16 cellular contexts compared by ENCODE assay signal in the genomic region with DNA sequence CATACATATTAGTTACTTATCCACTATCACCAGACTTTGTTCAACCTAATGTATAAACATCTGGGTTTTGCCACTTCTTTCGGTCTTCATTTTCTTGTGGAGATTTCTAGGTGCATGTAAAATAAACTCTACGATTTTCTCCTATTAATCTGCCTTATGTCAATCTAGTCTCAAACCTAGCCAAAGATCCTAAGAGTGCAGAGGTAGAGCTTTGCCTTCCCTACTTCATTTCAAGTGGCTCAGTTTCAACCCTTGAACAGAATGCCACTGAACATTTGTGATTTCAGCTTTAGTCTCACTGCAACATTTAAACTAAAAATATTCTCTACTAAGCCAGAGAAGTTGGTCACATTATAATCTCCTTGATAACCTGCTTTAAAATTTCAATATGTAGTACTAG.
"Had no signal": no experiment of that assay in that cellular context is flagged by ENCODE, and none has a peak within 500 bp of the region (broad histone marks: within the 10 kb centered on the region; RNA-seq: fewer than 3 reads in every experiment).

No MANE protein-coding gene starts in this region.

- H3K4me1 Mint-ChIP-seq: activated T-helper 17 cell treated with anti-CD3 and anti-CD28 coated beads, Interleukin-2, amount 50 U/mL, for 72 hours; natural killer cell had no signal

- H3K4me3 ChIP-seq: gastrocnemius medialis, right atrium auricular region, SK-N-MC, suprapubic skin had no signal

- DNase-seq: activated CD4-positive, alpha-beta T cell treated with anti-CD3 and anti-CD28 coated beads for 1 hour; activated CD4-positive, alpha-beta T cell treated with anti-CD3 and anti-CD28 coated beads, Interleukin-2, amount 50 U/mL, for 4 hours; activated naive CD4-positive, alpha-beta T cell treated with Interleukin-2 at 50 U/mL for 16 hours; erythroblast; gastrocnemius medialis; natural killer cell; stimulated activated CD4-positive, alpha-beta T cell treated with anti-CD3 and anti-CD28 coated beads, Interleukin-15, amount 100 ng/mL, for 24 hours; stimulated activated CD4-positive, alpha-beta T cell treated with anti-CD3 and anti-CD28 coated beads, Interleukin-4, amount 100 ng/mL, for 1 hour; stimulated activated naive CD4-positive, alpha-beta T cell; T-helper 1 cell; T1000 had no signal

- ATAC-seq: activated T-helper 17 cell treated with anti-CD3 and anti-CD28 coated beads, Interleukin-2, amount 50 U/mL, for 72 hours; gastrocnemius medialis; natural killer cell had no signal

- H3K27me3 ChIP-seq: gastrocnemius medialis, right atrium auricular region, suprapubic skin had no signal

- H3K4me1 ChIP-seq: gastrocnemius medialis, suprapubic skin had no signal

- H3K27ac Mint-ChIP-seq: activated T-helper 17 cell treated with anti-CD3 and anti-CD28 coated beads, Interleukin-2, amount 50 U/mL, for 72 hours; natural killer cell; progenitor cell of endocrine pancreas had no signal

- H3K9me3 ChIP-seq: gastrocnemius medialis, right atrium auricular region, suprapubic skin had no signal

- H3K27me3 Mint-ChIP-seq: progenitor cell of endocrine pancreas had no signal

- H3K36me3 Mint-ChIP-seq: natural killer cell had no signal

- H3K27ac ChIP-seq: gastrocnemius medialis, SK-N-MC, suprapubic skin had no signal

- H3K4me3 Mint-ChIP-seq: activated T-helper 17 cell treated with anti-CD3 and anti-CD28 coated beads, Interleukin-2, amount 50 U/mL, for 72 hours; natural killer cell had no signal

- H3K36me3 ChIP-seq: gastrocnemius medialis, right atrium auricular region, suprapubic skin had no signal
